Comparison of ENCODE assay signal across 9 cellular contexts in the genomic region with DNA sequence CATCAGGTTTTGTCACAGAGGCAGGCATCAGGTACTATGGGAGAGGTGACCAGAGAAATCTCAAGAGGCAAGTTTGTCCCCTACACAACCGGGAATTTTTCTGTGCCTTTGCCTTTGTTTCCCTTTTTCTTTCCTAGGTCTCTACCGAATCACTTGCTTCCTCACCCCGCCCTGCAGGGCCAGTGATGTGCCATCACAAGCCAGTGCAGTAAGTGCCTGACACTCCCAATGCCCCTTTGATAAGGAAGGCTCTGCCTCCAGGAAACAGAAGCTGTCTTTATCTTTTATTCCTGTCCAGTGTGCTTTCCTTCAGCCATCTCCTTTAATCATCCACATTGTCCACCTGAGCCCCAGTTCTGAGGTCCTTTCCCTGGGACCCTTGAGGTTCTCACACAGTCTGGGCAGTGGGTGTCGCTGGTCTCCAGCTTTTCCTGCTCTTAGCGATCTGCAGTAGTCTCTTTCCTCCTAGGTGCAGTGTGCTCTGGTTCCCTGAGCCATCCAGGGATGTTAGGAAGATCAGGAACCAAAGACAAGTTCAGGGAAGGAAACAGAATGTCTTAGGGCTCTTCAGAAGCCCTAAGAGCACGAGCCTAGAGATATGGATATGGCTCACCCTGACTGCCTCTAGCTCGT. TPM values are rescaled to one million over a fixed set of nuclear protein-coding genes. Genes with fewer than 3 reads are reported as not detected.
DNase-seq lines count a peak whose midpoint lies in the region; ATAC-seq and TF ChIP-seq lines count a peak whose summit lies in the region.
"Had no signal": no experiment of that assay in that cellular context is flagged by ENCODE, and none has a peak within 500 bp of the region (broad histone marks: within the 10 kb centered on the region; RNA-seq: fewer than 3 reads in every experiment).

No MANE protein-coding gene starts in this region.

- peaks cover 7% of the 10 kb centered on the region for H3K9me3 ChIP-seq in WERI-Rb-1 (ENCODE audit: severe bottlenecking)
- H3K9me3 ChIP-seq in right cardiac atrium (ENCODE audit: control insufficient read depth, low read length), result no peaks in the 10 kb centered on the region

- no peaks in the 10 kb centered on the region for H3K36me3 Mint-ChIP-seq in Calu3 (ENCODE audit: insufficient read depth, unreplicated experiment)

- intact Hi-C loops in Calu3 (cut with micrococcal nuclease; ENCODE audit: unreplicated experiment) (loop anchor here (1.0 kb wide), 1 partner anchor 166 kb away; no protein-coding TSS in a partner anchor), right cardiac atrium (cut with DNase I) (loop anchor here in 3 of 4 donors (1.0 to 10.0 kb wide), 3 partner anchors 167 to 171 kb away; no protein-coding TSS in a partner anchor)

- peak overlapping the region; percentile 1 for H3K27ac Mint-ChIP-seq in Calu3 (ENCODE audit: unreplicated experiment)
- H3K27ac Mint-ChIP-seq: IgD-negative memory B cell had no signal

- H3K27me3 ChIP-seq in WERI-Rb-1 (ENCODE audit: insufficient read depth, low read depth, severe bottlenecking) (peaks cover 4% of the 10 kb centered on the region), right cardiac atrium (ENCODE audit: control insufficient read depth, insufficient read depth) (no peaks in the 10 kb centered on the region)

- H3K4me3 Mint-ChIP-seq in Calu3 (ENCODE audit: low read depth, unreplicated experiment), result no peak overlapping the region
- H3K4me3 Mint-ChIP-seq: IgD-negative memory B cell had no signal

- H3K4me1 Mint-ChIP-seq in Calu3 (ENCODE audit: low read depth, unreplicated experiment), result peaks cover 47% of the 10 kb centered on the region
- H3K4me1 Mint-ChIP-seq: IgD-negative memory B cell had no signal

- H3K4me1 ChIP-seq in right cardiac atrium (ENCODE audit: control insufficient read depth, insufficient read depth, low read length), result peaks cover 2% of the 10 kb centered on the region

- no peaks in the 10 kb centered on the region for H3K9me3 Mint-ChIP-seq in Calu3 (ENCODE audit: low read depth, unreplicated experiment)

- DNase-seq in Calu3 (peak; percentile 74), HuH-7.5 (ENCODE audit: low spot score) (peak; percentile 37), WERI-Rb-1 (peak; percentile 91), right cardiac atrium (peak; percentile 52 to 74 (median 72))
- DNase-seq in stimulated activated CD4-positive, alpha-beta T cell treated with anti-CD3 and anti-CD28 coated beads, Interleukin-4, amount 100 ng/mL, for 24 hours, result peak; percentile 8
- DNase-seq in activated effector memory CD4-positive, alpha-beta T cell treated with anti-CD3 and anti-CD28 coated beads, Interleukin-2, amount 50 U/mL, for 16 hours, result no peak

- no peak overlapping the region for H3K27ac ChIP-seq in WERI-Rb-1
- peak overlapping the region; percentile 21 for H3K27ac ChIP-seq in right cardiac atrium (ENCODE audit: low read length)

- no peak for TF ChIP-seq CTCF in Calu3 (IDR thresholded peaks at IDR 0.05; ENCODE audit: unreplicated experiment)
- peak; percentile 99 for TF ChIP-seq CTCF in WERI-Rb-1 (IDR thresholded peaks at IDR 0.05; ENCODE audit: low read depth, low read length)

- H3K4me3 ChIP-seq in WERI-Rb-1 (ENCODE audit: low read depth, low read length) (no peak overlapping the region), right cardiac atrium (ENCODE audit: low read length) (no peak overlapping the region)

- ATAC-seq in right cardiac atrium (peak; percentile 89 to 90), HG02642 (IDR thresholded peaks at IDR 0.05; ENCODE audit: poor library complexity, unreplicated experiment) (no peak), GM21619 (IDR thresholded peaks at IDR 0.05; ENCODE audit: unreplicated experiment) (no peak)

- no TSS peak for BruUV-seq in Calu3 (replicated peaks; lab: Mats Ljungman, UMichigan)

- CTCF ChIA-PET in Calu3 (lab: Charles Lee), result interaction anchor here (2.2 to 5.3 kb wide), 2 partner anchors 166 to 169 kb away, joined by 13 to 29 read pairs; no protein-coding TSS in a partner anchor

- no peaks in the 10 kb centered on the region for H3K36me3 ChIP-seq in WERI-Rb-1

- WGBS in right cardiac atrium, result 41% methylated on average over 7 of the region's 7 CpGs

- no peaks in the 10 kb centered on the region for H3K27me3 Mint-ChIP-seq in Calu3 (ENCODE audit: unreplicated experiment)

RNA-seq across cellular contexts. Expression of a gene that starts 36.6 kb away (rescaled TPM):
- total RNA-seq in Calu3 (2022), result not detected in 2 replicates
- 100 to 1,000 TPM in 3 of 4 donors, 10 to 100 TPM in 1; 63.1 to 264 (median 165) TPM for total RNA-seq in right cardiac atrium
- polyA plus RNA-seq in right cardiac atrium, result 57.1 TPM
- polyA plus RNA-seq: IgD-negative memory B cell had no signal

RNA-seq across cellular contexts. Expression of a gene that starts 53.5 kb away (rescaled TPM):
- 93.5 and 116 TPM in 2 replicates for total RNA-seq in Calu3 (2022)
- 10 to 100 TPM; 13.1 to 27.9 (median 17.4) TPM for total RNA-seq in right cardiac atrium
- 13.6 TPM for polyA plus RNA-seq in right cardiac atrium

Comparison
In these comparisons a context has a peak if more than half of its experiments do, and no peak if none do; other contexts are left out.
1. ATAC-seq: peak in right cardiac atrium (2 of 2); none in HG02642 (single experiment) and GM21619 (single experiment).
2. RNA of a gene that starts 36.6 kb away (total RNA-seq): 63.1 to 264 TPM in right cardiac atrium; not detected in Calu3; every median in the first group is over 10 times any median in the second.